Comparison of ENCODE assay signal across 1 cellular context in genomic region chr9:96420468-96421219, GRCh38.
TF ChIP-seq lines count a peak whose summit lies in the region.

No MANE protein-coding gene starts in this region.

TF ChIP-seq in GM23338, 12 proteins besides CTCF, POLR2A, EP300 and RAD21:
- TF ChIP-seq EZH2 (IDR thresholded peaks at IDR 0.05; ENCODE audit: low read depth, unreplicated experiment) (no peak), JUNB (IDR thresholded peaks at IDR 0.05; ENCODE audit: unreplicated experiment) (no peak), ZNF331 (CRISPR knock-in tag; IDR thresholded peaks at IDR 0.05; ENCODE audit: low read depth) (no peak; the same call in 1 of the 2 replicates), ZNF462 (CRISPR knock-in tag; IDR thresholded peaks at IDR 0.05) (0 out of 2 replicates have a peak, but pooled peaks have one; percentile 29), CREB1 (CRISPR knock-in tag; IDR thresholded peaks at IDR 0.05; ENCODE audit: low read depth) (peak; percentile 50; the same call in 1 of the 2 replicates), ZNF114 (CRISPR knock-in tag; IDR thresholded peaks at IDR 0.05) (no peak), REST (IDR thresholded peaks at IDR 0.05; ENCODE audit: unreplicated experiment) (no peak), STAT1 (IDR thresholded peaks at IDR 0.05; ENCODE audit: unreplicated experiment) (no peak), EZH2phosphoT487 (IDR thresholded peaks at IDR 0.05; ENCODE audit: unreplicated experiment) (no peak), POLR2AphosphoS5 (IDR thresholded peaks at IDR 0.05; ENCODE audit: low read depth) (no peak), ETS1 (IDR thresholded peaks at IDR 0.05) (no peak)
